Comparison of ENCODE assay signal across 26 cellular contexts in genomic region chr5:168209561-168209960, GRCh38.
DNase-seq lines count a peak whose midpoint lies in the region; ATAC-seq and TF ChIP-seq lines count a peak whose summit lies in the region.
"Had no signal": no experiment of that assay in that cellular context is flagged by ENCODE, and none has a peak within 500 bp of the region (broad histone marks: within the 10 kb centered on the region; RNA-seq: fewer than 3 reads in every experiment).

No MANE protein-coding gene starts in this region.

- H3K4me1 Mint-ChIP-seq in brain (peaks cover 22% of the 10 kb centered on the region), glutamatergic neuron (ENCODE audit: low read depth, unreplicated experiment) (peaks cover 4% of the 10 kb centered on the region)
- H3K4me1 Mint-ChIP-seq in CD8-positive, alpha-beta T cell (ENCODE audit: low read depth): no peaks in the 10 kb centered on the region
- H3K4me1 Mint-ChIP-seq: activated CD4-positive, alpha-beta T cell treated with anti-CD3 and anti-CD28 coated beads, Interleukin-2, amount 10 ng/mL, durations not matched to agents 7 days and 5 days; natural killer cell had no signal

- H3K36me3 Mint-ChIP-seq in brain: peaks cover 17% of the 10 kb centered on the region
- peaks cover 10% of the 10 kb centered on the region for H3K36me3 Mint-ChIP-seq in glutamatergic neuron (ENCODE audit: unreplicated experiment)
- H3K36me3 Mint-ChIP-seq in CD8-positive, alpha-beta T cell: no peaks in the 10 kb centered on the region
- H3K36me3 Mint-ChIP-seq: natural killer cell, WTC11 had no signal

- H3K27ac Mint-ChIP-seq in brain (peak overlapping the region in 4 of 5 experiments; percentile 44 to 84 (median 75)), glutamatergic neuron (ENCODE audit: unreplicated experiment) (no peak overlapping the region)
- no peak overlapping the region for H3K27ac Mint-ChIP-seq in CD8-positive, alpha-beta T cell
- H3K27ac Mint-ChIP-seq: activated CD4-positive, alpha-beta T cell treated with anti-CD3 and anti-CD28 coated beads, Interleukin-2, amount 10 ng/mL, durations not matched to agents 7 days and 5 days; natural killer cell; WTC11 had no signal

- no peak overlapping the region for H3K4me3 Mint-ChIP-seq in brain
- H3K4me3 Mint-ChIP-seq in glutamatergic neuron (ENCODE audit: unreplicated experiment): no peak overlapping the region
- H3K4me3 Mint-ChIP-seq in CD8-positive, alpha-beta T cell: no peak overlapping the region
- H3K4me3 Mint-ChIP-seq: activated CD4-positive, alpha-beta T cell treated with anti-CD3 and anti-CD28 coated beads, Interleukin-2, amount 10 ng/mL, durations not matched to agents 7 days and 5 days; natural killer cell; WTC11 had no signal

- CTCF ChIA-PET in CD8-positive, alpha-beta T cell (lab: Charles Lee): interaction anchor here (1.6 kb wide), 1 partner anchor 10 kb away, joined by 6 read pairs; no protein-coding TSS in a partner anchor

- H3K27ac ChIP-seq in mesodermal cell (ENCODE audit: low read depth, low read length, severe bottlenecking): peak overlapping the region; percentile 58
- H3K27ac ChIP-seq in aorta (ENCODE audit: low read depth in 1 of 2, low read length in 2 of 2): peak overlapping the region; percentile 23 to 49
- H3K27ac ChIP-seq in CD8-positive, alpha-beta T cell (ENCODE audit: low read depth, low read length): no peak overlapping the region
- H3K27ac ChIP-seq: 22Rv1, spleen had no signal

- no peak for TF ChIP-seq CTCF in brain (conservative IDR thresholded peaks at IDR 0.05)
- TF ChIP-seq CTCF in glutamatergic neuron (IDR thresholded peaks at IDR 0.05; ENCODE audit: partially characterized antibody, unreplicated experiment): no peak
- no peak for TF ChIP-seq CTCF in CD8-positive, alpha-beta T cell (IDR thresholded peaks at IDR 0.05)

- H3K4me3 ChIP-seq in mesodermal cell (ENCODE audit: extremely low read depth, insufficient read depth, low read length, poor library complexity, severe bottlenecking) (no peak overlapping the region), aorta (ENCODE audit: low read length in 2 of 2) (no peak overlapping the region)
- H3K4me3 ChIP-seq in CD8-positive, alpha-beta T cell (ENCODE audit: low read depth, low read length): no peak overlapping the region
- H3K4me3 ChIP-seq: coronary artery, spleen had no signal

- no peaks in the 10 kb centered on the region for H3K9me3 ChIP-seq in mesodermal cell (ENCODE audit: control insufficient read depth, low read length)
- no peaks in the 10 kb centered on the region for H3K9me3 ChIP-seq in aorta (ENCODE audit: control insufficient read depth, low read length)
- no peaks in the 10 kb centered on the region for H3K9me3 ChIP-seq in CD8-positive, alpha-beta T cell (ENCODE audit: low read length)
- H3K9me3 ChIP-seq: BE2C, spleen had no signal

- peak; percentile 14 for ATAC-seq in Right ventricle myocardium superior (ENCODE audit: poor library complexity)
- no peak for ATAC-seq in Right ventricle myocardium inferior
- no peak for ATAC-seq in aorta (ENCODE audit: low FRiP score)
- no peak for ATAC-seq in CD8-positive, alpha-beta T cell
- no peak for ATAC-seq in GM18868 (IDR thresholded peaks at IDR 0.05; ENCODE audit: unreplicated experiment)
- ATAC-seq: HCT116, natural killer cell, Panc1 had no signal

- H3K27me3 Mint-ChIP-seq in brain: peaks cover 40% of the 10 kb centered on the region
- peaks cover 6% of the 10 kb centered on the region for H3K27me3 Mint-ChIP-seq in glutamatergic neuron (ENCODE audit: unreplicated experiment)
- H3K27me3 Mint-ChIP-seq in CD8-positive, alpha-beta T cell (ENCODE audit: low read depth): peaks cover 9% of the 10 kb centered on the region

- intact Hi-C loops in Right ventricle myocardium superior (cut with DNase I): no loop called here
- intact Hi-C loops in Right ventricle myocardium inferior (cut with DNase I): no loop called here
- intact Hi-C loops in aorta (cut with DNase I): no loop called here
- intact Hi-C loops in CD8-positive, alpha-beta T cell (cut with DNase I, micrococcal nuclease): no loop called here

- POLR2A ChIA-PET in CD8-positive, alpha-beta T cell (lab: Charles Lee): no interaction called here

- 50% methylated on average over 1 of the region's 1 CpG; no CpG with 5 or more reads in 1 of the 2 experiments for WGBS in mesodermal cell (ENCODE audit: insufficient coverage in 2 of 2), 2 experiments
- 0 to 10% methylated on average over 1 of the region's 1 CpG for WGBS in aorta, 2 donors

- H3K36me3 ChIP-seq in mesodermal cell (ENCODE audit: control insufficient read depth, insufficient read depth, low read length) (no peaks in the 10 kb centered on the region), aorta (ENCODE audit: control insufficient read depth in 1 of 2, insufficient read depth in 2 of 2, low read length in 1 of 2) (no peaks in the 10 kb centered on the region)
- no peaks in the 10 kb centered on the region for H3K36me3 ChIP-seq in CD8-positive, alpha-beta T cell (ENCODE audit: insufficient read depth, low read length)
- H3K36me3 ChIP-seq: BE2C, spleen had no signal

- H3K4me1 ChIP-seq in mesodermal cell (ENCODE audit: control insufficient read depth, insufficient read depth, low read length, poor library complexity, severe bottlenecking) (peaks cover 4% of the 10 kb centered on the region), aorta (ENCODE audit: control insufficient read depth in 1 of 2, insufficient read depth in 2 of 2, low read length in 2 of 2) (peaks cover 5 to 7% of the 10 kb centered on the region in 2 donors)
- H3K4me1 ChIP-seq in CD8-positive, alpha-beta T cell (ENCODE audit: insufficient read depth, low read length): no peaks in the 10 kb centered on the region
- H3K4me1 ChIP-seq: BE2C, spleen had no signal

- H3K9me3 Mint-ChIP-seq in brain: no peaks in the 10 kb centered on the region
- no peaks in the 10 kb centered on the region for H3K9me3 Mint-ChIP-seq in glutamatergic neuron (ENCODE audit: unreplicated experiment)
- no peaks in the 10 kb centered on the region for H3K9me3 Mint-ChIP-seq in CD8-positive, alpha-beta T cell
- H3K9me3 Mint-ChIP-seq: activated CD4-positive, alpha-beta T cell treated with anti-CD3 and anti-CD28 coated beads, Interleukin-2, amount 10 ng/mL, durations not matched to agents 7 days and 5 days; natural killer cell; WTC11 had no signal

- DNase-seq in Right ventricle myocardium superior (no peak), Right ventricle myocardium inferior (ENCODE audit: missing footprints) (no peak), aorta (no peak), glutamatergic neuron (no peak)
- no peak for DNase-seq in CD8-positive, alpha-beta T cell
- DNase-seq: activated CD4-positive, alpha-beta T cell treated with anti-CD3 and anti-CD28 coated beads, Interleukin-2, amount 10 ng/mL, durations not matched to agents 7 days and 5 days; activated T-cell treated with anti-CD3 and anti-CD28 coated beads, Interleukin-2, amount 50 U/mL, for 48 hours; BE2C; DMS153; effector memory CD4-positive, alpha-beta T cell; foreskin melanocyte; natural killer cell; NCI-H1048; NCI-H187 treated with DMSO at 0.1 percent for 48 hours; NCI-H526; spleen; stimulated activated CD4-positive, alpha-beta T cell treated with anti-CD3 and anti-CD28 coated beads, Interleukin-2, amount 100 ng/mL, for 48 hours; substantia nigra had no signal

- H3K27me3 ChIP-seq in aorta (ENCODE audit: control insufficient read depth in 1 of 2, insufficient read depth in 2 of 2, low read length in 1 of 2): no peaks in the 10 kb centered on the region
- H3K27me3 ChIP-seq in CD8-positive, alpha-beta T cell (ENCODE audit: insufficient read depth, low read length): no peaks in the 10 kb centered on the region
- H3K27me3 ChIP-seq: BE2C had no signal

Comparison
In these comparisons a context has a peak if more than half of its experiments do, and no peak if none do; other contexts are left out.
1. H3K27ac Mint-ChIP-seq: peak in brain (4 of 5); none in glutamatergic neuron (single experiment) and CD8-positive, alpha-beta T cell (single experiment).